In the genomic region with DNA sequence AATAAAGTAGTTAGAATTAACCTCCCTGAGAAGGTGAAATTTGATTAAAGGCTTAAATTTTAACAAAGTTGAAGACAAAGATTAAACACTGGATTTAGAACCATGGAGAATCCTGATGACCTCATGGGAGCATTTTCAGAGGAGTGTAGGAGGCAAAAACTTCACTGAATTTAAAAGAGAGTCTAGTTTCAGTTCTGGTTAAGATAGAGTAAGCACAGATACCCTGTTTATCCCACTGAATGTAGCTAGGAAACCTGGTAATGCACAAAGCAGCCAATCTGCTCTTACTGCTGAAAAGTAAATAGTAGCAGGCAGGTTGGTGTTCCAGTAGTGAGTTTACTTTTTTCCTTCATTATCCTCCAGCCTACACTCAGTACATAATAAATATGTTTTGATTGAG, we compare ENCODE assay signal across 18 cellular contexts.
DNase-seq lines count a peak whose midpoint lies in the region; ATAC-seq and TF ChIP-seq lines count a peak whose summit lies in the region.
"Had no signal": no experiment of that assay in that cellular context is flagged by ENCODE, and none has a peak within 500 bp of the region (broad histone marks: within the 10 kb centered on the region; RNA-seq: fewer than 3 reads in every experiment).

No MANE protein-coding gene starts in this region.

- H3K23ac ChIP-seq in mesenchymal stem cell (ENCODE audit: low read length in 2 of 2): no peak overlapping the region

- H3K36me3 ChIP-seq in adipocyte (ENCODE audit: control insufficient read depth, insufficient read depth, low read length, severe bottlenecking): no peaks in the 10 kb centered on the region
- peaks cover 0 to 7% of the 10 kb centered on the region in 2 experiments for H3K36me3 ChIP-seq in mesenchymal stem cell (ENCODE audit: control insufficient read depth in 1 of 2, insufficient read depth in 2 of 2, low read depth in 1 of 2, low read length in 2 of 2)
- H3K36me3 ChIP-seq: HAP-1, MG63, neural progenitor cell had no signal

- no peaks in the 10 kb centered on the region for H3K79me1 ChIP-seq in mesenchymal stem cell (replicated peaks; ENCODE audit: low read length, poor library complexity, severe bottlenecking)

- no peak for ATAC-seq in HG03565 (IDR thresholded peaks at IDR 0.05; ENCODE audit: unreplicated experiment)
- ATAC-seq in omental fat pad (ENCODE audit: low FRiP score): no peak
- no peak for ATAC-seq in HG03520 (IDR thresholded peaks at IDR 0.05; ENCODE audit: unreplicated experiment)
- ATAC-seq in HG03571 (IDR thresholded peaks at IDR 0.05; ENCODE audit: unreplicated experiment): no peak
- ATAC-seq: activated CD4-positive, alpha-beta T cell treated with anti-CD3 and anti-CD28 coated beads for 36 hours; stimulated activated effector memory CD8-positive, alpha-beta T cell treated with anti-CD3 and anti-CD28 coated beads, Interleukin-12 subunit alpha, Interleukin-12 subunit beta, amount 100 ng/mL, for 72 hours had no signal

- H2BK120ac ChIP-seq in mesenchymal stem cell (ENCODE audit: low read depth, low read length): peak overlapping the region; percentile 34

- peak overlapping the region; percentile 85 for H3K9ac ChIP-seq in adipocyte (ENCODE audit: low read length)
- H3K9ac ChIP-seq in mesenchymal stem cell (ENCODE audit: low read length): peak overlapping the region; percentile 94
- H3K9ac ChIP-seq: neural progenitor cell had no signal

- no peak overlapping the region for H3K4ac ChIP-seq in mesenchymal stem cell (ENCODE audit: low read depth in 1 of 2, low read length in 2 of 2)

- H3K14ac ChIP-seq in mesenchymal stem cell (ENCODE audit: low read length in 2 of 2): no peak overlapping the region

- no peak overlapping the region for H4K8ac ChIP-seq in mesenchymal stem cell (ENCODE audit: low read length)

- H3K4me1 ChIP-seq in adipocyte (ENCODE audit: control insufficient read depth, insufficient read depth, low read length) (peaks cover 53% of the 10 kb centered on the region), mesenchymal stem cell (ENCODE audit: control insufficient read depth, insufficient read depth, low read depth, low read length) (peaks cover 2% of the 10 kb centered on the region)
- H3K4me1 ChIP-seq: HAP-1, neural progenitor cell had no signal

- H3K9me3 ChIP-seq in adipocyte (ENCODE audit: control insufficient read depth, low read length): no peaks in the 10 kb centered on the region
- H3K9me3 ChIP-seq in mesenchymal stem cell (ENCODE audit: control insufficient read depth, low read length): no peaks in the 10 kb centered on the region
- H3K9me3 ChIP-seq: HAP-1, MG63 had no signal

- TF ChIP-seq CTCF in omental fat pad (IDR thresholded peaks at IDR 0.05): no peak

- H3K27me3 ChIP-seq in adipocyte (replicated peaks; ENCODE audit: control insufficient read depth, insufficient read depth, low read length) (no peaks in the 10 kb centered on the region), mesenchymal stem cell (ENCODE audit: control insufficient read depth in 1 of 2, insufficient read depth in 1 of 2, low read length in 2 of 2) (no peaks in the 10 kb centered on the region)
- H3K27me3 ChIP-seq: MG63, neural progenitor cell had no signal

- H3K18ac ChIP-seq in mesenchymal stem cell (ENCODE audit: low read depth in 1 of 2, low read length in 2 of 2): no peak overlapping the region

- H2AFZ ChIP-seq in mesenchymal stem cell (ENCODE audit: low read depth, low read length): no peak overlapping the region
- H2AFZ ChIP-seq: neural progenitor cell had no signal

- H3K27ac ChIP-seq in mesenchymal stem cell (ENCODE audit: low read length, poor library complexity, severe bottlenecking): no peak overlapping the region
- H3K27ac ChIP-seq: neural progenitor cell, RWPE1 had no signal

- H2BK15ac ChIP-seq in mesenchymal stem cell (ENCODE audit: low read depth, poor library complexity, severe bottlenecking): no peak overlapping the region

- DNase-seq in COLO668 (lab: John Stamatoyannopoulos, UW; ENCODE audit: unreplicated experiment) (peak; percentile 24), NCI-H1092 (lab: John Stamatoyannopoulos, UW) (peak; percentile 22), adipocyte (ENCODE audit: low read depth) (peak; percentile 22), mesenchymal stem cell (peak; percentile 60), omental fat pad (ENCODE audit: low spot score) (no peak)
- DNase-seq: activated CD4-positive, alpha-beta T cell treated with anti-CD3 and anti-CD28 coated beads for 36 hours; activated naive CD8-positive, alpha-beta T cell treated with anti-CD3 and anti-CD28 coated beads, Interleukin-2, amount 10 ng/mL, durations not matched to agents 7 days and 5 days; foreskin melanocyte; MG63; NCI-H1930; stimulated activated CD4-positive, alpha-beta T cell treated with anti-CD3 and anti-CD28 coated beads, Interleukin-15, amount 100 ng/mL, for 24 hours had no signal

- H2AK5ac ChIP-seq in mesenchymal stem cell (ENCODE audit: low read length, severe bottlenecking): no peak overlapping the region

- no peak overlapping the region for H2BK12ac ChIP-seq in mesenchymal stem cell (ENCODE audit: low read length in 2 of 2)

- no peak overlapping the region for H2BK5ac ChIP-seq in mesenchymal stem cell (ENCODE audit: low read depth, low read length, poor library complexity, severe bottlenecking)

- no peak overlapping the region for H3K4me2 ChIP-seq in mesenchymal stem cell (ENCODE audit: low read length, poor library complexity, severe bottlenecking)
- H3K4me2 ChIP-seq: neural progenitor cell had no signal

- peak overlapping the region; percentile 55 for H3K4me3 ChIP-seq in adipocyte (ENCODE audit: low read length)
- H3K4me3 ChIP-seq in mesenchymal stem cell (ENCODE audit: insufficient read depth in 1 of 2, low read depth in 1 of 2, low read length in 2 of 2): peak overlapping the region in 1 of 2 experiments; percentile 61
- H3K4me3 ChIP-seq: HAP-1, MG63, neural progenitor cell had no signal

- H4K91ac ChIP-seq in mesenchymal stem cell (ENCODE audit: low read length): no peak overlapping the region
